ENCODE assay signal across 1 cellular context in the genomic region with DNA sequence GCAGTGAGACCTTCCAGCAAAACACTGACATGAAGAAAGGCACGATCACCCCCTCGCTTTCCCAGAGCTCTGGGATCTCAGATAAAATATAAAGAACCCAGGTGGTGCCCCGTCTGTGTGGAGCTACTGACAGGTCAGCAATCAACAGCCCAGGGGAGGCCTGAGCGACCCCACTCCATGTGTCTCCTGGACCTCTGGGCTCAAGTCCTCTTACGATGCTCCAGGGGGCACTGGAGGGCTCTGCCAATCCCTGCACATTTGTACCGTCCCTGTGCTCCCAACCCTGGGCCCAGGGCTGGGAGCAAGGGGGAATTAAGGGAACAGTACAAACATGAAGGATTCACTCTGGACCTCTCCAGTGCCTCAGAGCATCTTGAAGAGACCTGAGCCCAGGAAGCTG.
TF ChIP-seq lines count a peak whose summit lies in the region.

No MANE protein-coding gene starts in this region.

TF ChIP-seq in A549, 52 proteins besides CTCF, POLR2A, EP300 and RAD21:
- TF ChIP-seq CBX8 (IDR thresholded peaks at IDR 0.05) (no peak), CHD2 (IDR thresholded peaks at IDR 0.05; ENCODE audit: low read length, partially characterized antibody) (no peak), HEYL (CRISPR knock-in tag; IDR thresholded peaks at IDR 0.05) (no peak), PHF8 (IDR thresholded peaks at IDR 0.05; ENCODE audit: borderline replicate concordance, low read depth) (no peak), HOXA7 (CRISPR knock-in tag; IDR thresholded peaks at IDR 0.05) (no peak), ZSCAN20 (CRISPR knock-in tag; IDR thresholded peaks at IDR 0.05) (no peak), FOSL2 (IDR thresholded peaks at IDR 0.05) (no peak), FOSL2 (CRISPR knock-in tag; IDR thresholded peaks at IDR 0.05) (no peak), MYC (IDR thresholded peaks at IDR 0.05; ENCODE audit: borderline replicate concordance, low read length) (no peak)
- TF ChIP-seq, protein P1, sequence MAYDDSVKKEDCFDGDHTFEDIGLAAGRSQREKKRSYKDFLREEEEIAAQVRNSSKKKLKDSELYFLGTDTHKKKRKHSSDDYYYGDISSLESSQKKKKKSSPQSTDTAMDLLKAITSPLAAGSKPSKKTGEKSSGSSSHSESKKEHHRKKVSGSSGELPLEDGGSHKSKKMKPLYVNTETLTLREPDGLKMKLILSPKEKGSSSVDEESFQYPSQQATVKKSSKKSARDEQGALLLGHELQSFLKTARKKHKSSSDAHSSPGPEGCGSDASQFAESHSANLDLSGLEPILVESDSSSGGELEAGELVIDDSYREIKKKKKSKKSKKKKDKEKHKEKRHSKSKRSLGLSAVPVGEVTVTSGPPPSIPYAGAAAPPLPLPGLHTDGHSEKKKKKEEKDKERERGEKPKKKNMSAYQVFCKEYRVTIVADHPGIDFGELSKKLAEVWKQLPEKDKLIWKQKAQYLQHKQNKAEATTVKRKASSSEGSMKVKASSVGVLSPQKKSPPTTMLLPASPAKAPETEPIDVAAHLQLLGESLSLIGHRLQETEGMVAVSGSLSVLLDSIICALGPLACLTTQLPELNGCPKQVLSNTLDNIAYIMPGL (CRISPR knock-in tag; IDR thresholded peaks at IDR 0.05; ENCODE audit: borderline replicate concordance), result no peak
- TF ChIP-seq, protein P2, sequence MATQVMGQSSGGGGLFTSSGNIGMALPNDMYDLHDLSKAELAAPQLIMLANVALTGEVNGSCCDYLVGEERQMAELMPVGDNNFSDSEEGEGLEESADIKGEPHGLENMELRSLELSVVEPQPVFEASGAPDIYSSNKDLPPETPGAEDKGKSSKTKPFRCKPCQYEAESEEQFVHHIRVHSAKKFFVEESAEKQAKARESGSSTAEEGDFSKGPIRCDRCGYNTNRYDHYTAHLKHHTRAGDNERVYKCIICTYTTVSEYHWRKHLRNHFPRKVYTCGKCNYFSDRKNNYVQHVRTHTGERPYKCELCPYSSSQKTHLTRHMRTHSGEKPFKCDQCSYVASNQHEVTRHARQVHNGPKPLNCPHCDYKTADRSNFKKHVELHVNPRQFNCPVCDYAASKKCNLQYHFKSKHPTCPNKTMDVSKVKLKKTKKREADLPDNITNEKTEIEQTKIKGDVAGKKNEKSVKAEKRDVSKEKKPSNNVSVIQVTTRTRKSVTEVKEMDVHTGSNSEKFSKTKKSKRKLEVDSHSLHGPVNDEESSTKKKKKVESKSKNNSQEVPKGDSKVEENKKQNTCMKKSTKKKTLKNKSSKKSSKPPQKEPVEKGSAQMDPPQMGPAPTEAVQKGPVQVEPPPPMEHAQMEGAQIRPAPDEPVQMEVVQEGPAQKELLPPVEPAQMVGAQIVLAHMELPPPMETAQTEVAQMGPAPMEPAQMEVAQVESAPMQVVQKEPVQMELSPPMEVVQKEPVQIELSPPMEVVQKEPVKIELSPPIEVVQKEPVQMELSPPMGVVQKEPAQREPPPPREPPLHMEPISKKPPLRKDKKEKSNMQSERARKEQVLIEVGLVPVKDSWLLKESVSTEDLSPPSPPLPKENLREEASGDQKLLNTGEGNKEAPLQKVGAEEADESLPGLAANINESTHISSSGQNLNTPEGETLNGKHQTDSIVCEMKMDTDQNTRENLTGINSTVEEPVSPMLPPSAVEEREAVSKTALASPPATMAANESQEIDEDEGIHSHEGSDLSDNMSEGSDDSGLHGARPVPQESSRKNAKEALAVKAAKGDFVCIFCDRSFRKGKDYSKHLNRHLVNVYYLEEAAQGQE (IDR thresholded peaks at IDR 0.05), result no peak
